Comparison of ENCODE assay signal across 28 cellular contexts in genomic region chr14:106792543-106792942, GRCh38.
"Had no signal": no experiment of that assay in that cellular context is flagged by ENCODE, and none has a peak within 500 bp of the region (broad histone marks: within the 10 kb centered on the region; RNA-seq: fewer than 3 reads in every experiment).

No MANE protein-coding gene starts in this region.

- FAIRE-seq: pancreas, urothelium cell line had no signal

- H3K27me3 ChIP-seq: pancreas, right lobe of liver had no signal

- H3K36me3 Mint-ChIP-seq: mesothelial cell of epicardium; naive thymus-derived CD4-positive, alpha-beta T cell; natural killer cell treated with Interleukin-12 subunit alpha and Interleukin-12 subunit beta and Interleukin-15 and Interleukin-18, amount 100 ng/mL, for 72 hours; stimulated activated memory B cell treated with anti-CD40 and anti-IgM and Interleukin-4, amounts not matched to agents 10 μg/mL and 1 μg/mL and 100 μg/mL, for 72 hours had no signal

- DNase-seq: heart left ventricle; hypothalamus; islet precursor cell; left ventricle myocardium inferior; mesendoderm; mucosa of descending colon; naive thymus-derived CD4-positive, alpha-beta T cell; nucleus accumbens; pancreas; psoas muscle; right lobe of liver; stimulated activated CD4-positive, alpha-beta T cell treated with anti-CD3 and anti-CD28 coated beads, Interleukin-1b, Interleukin-23, amount 100 ng/mL, for 48 hours; stimulated activated CD4-positive, alpha-beta T cell treated with anti-CD3 and anti-CD28 coated beads, Interleukin-2, amount 100 ng/mL, for 48 hours; stimulated activated CD4-positive, alpha-beta T cell treated with anti-CD3 and anti-CD28 coated beads, Interleukin-4, amount 100 ng/mL, for 4 hours; stimulated activated CD8-positive, alpha-beta memory T cell treated with anti-CD3 and anti-CD28 coated beads, Interleukin-4, amount 100 ng/mL, for 48 hours; tibial artery; trophoblast cell; upper lobe of right lung had no signal

- H3K9me3 Mint-ChIP-seq: naive thymus-derived CD4-positive, alpha-beta T cell; natural killer cell treated with Interleukin-12 subunit alpha and Interleukin-12 subunit beta and Interleukin-15 and Interleukin-18, amount 100 ng/mL, for 72 hours; stimulated activated memory B cell treated with anti-CD40 and anti-IgM and Interleukin-4, amounts not matched to agents 10 μg/mL and 1 μg/mL and 100 μg/mL, for 72 hours; stimulated activated naive CD8-positive, alpha-beta T cell treated with anti-CD3 and anti-CD28 coated beads, Interleukin-15, Interleukin-2, amounts not matched to agents 100 ng/mL and 50 ng/mL, for 24 hours had no signal

- H3K4me3 Mint-ChIP-seq: mesothelial cell of epicardium; naive thymus-derived CD4-positive, alpha-beta T cell; natural killer cell treated with Interleukin-12 subunit alpha and Interleukin-12 subunit beta and Interleukin-15 and Interleukin-18, amount 100 ng/mL, for 72 hours; neural crest cell; stimulated activated memory B cell treated with anti-CD40 and anti-IgM and Interleukin-4, amounts not matched to agents 10 μg/mL and 1 μg/mL and 100 μg/mL, for 72 hours; stimulated activated naive CD8-positive, alpha-beta T cell treated with anti-CD3 and anti-CD28 coated beads, Interleukin-15, Interleukin-2, amounts not matched to agents 100 ng/mL and 50 ng/mL, for 24 hours had no signal

- H3K4me1 Mint-ChIP-seq: mesothelial cell of epicardium, neural crest cell had no signal

- H3K9me3 ChIP-seq: heart left ventricle, left ventricle myocardium inferior, mucosa of descending colon, pancreas, psoas muscle, right lobe of liver, suprapubic skin, thoracic aorta, tibial artery, upper lobe of right lung had no signal

- H3K27ac ChIP-seq: heart left ventricle, left ventricle myocardium inferior, pancreas, psoas muscle, right lobe of liver, suprapubic skin, thoracic aorta, tibial artery, upper lobe of right lung had no signal

- H3K4me1 ChIP-seq: heart left ventricle, left ventricle myocardium inferior, pancreas, psoas muscle, right lobe of liver, suprapubic skin, tibial artery, upper lobe of right lung had no signal

- H3K36me3 ChIP-seq: heart left ventricle, left ventricle myocardium inferior, pancreas, right lobe of liver, suprapubic skin, thoracic aorta, tibial artery, upper lobe of right lung had no signal

- H3K4me2 ChIP-seq: smooth muscle cell had no signal

- ATAC-seq: heart left ventricle; mucosa of descending colon; naive thymus-derived CD4-positive, alpha-beta T cell; natural killer cell treated with Interleukin-12 subunit alpha and Interleukin-12 subunit beta and Interleukin-15 and Interleukin-18, amount 100 ng/mL, for 72 hours; pancreas; psoas muscle; right lobe of liver; stimulated activated memory B cell treated with anti-CD40 and anti-IgM and Interleukin-4, amounts not matched to agents 10 μg/mL and 1 μg/mL and 100 μg/mL, for 72 hours; upper lobe of right lung had no signal

- H3K4me3 ChIP-seq: heart left ventricle, left ventricle myocardium inferior, lung, mucosa of descending colon, pancreas, psoas muscle, right lobe of liver, smooth muscle cell, suprapubic skin, thoracic aorta, tibial artery, upper lobe of right lung had no signal

- H3K27ac Mint-ChIP-seq: mesothelial cell of epicardium; naive thymus-derived CD4-positive, alpha-beta T cell; natural killer cell treated with Interleukin-12 subunit alpha and Interleukin-12 subunit beta and Interleukin-15 and Interleukin-18, amount 100 ng/mL, for 72 hours; stimulated activated memory B cell treated with anti-CD40 and anti-IgM and Interleukin-4, amounts not matched to agents 10 μg/mL and 1 μg/mL and 100 μg/mL, for 72 hours; stimulated activated naive CD8-positive, alpha-beta T cell treated with anti-CD3 and anti-CD28 coated beads, Interleukin-15, Interleukin-2, amounts not matched to agents 100 ng/mL and 50 ng/mL, for 24 hours had no signal
